Comparison of ENCODE assay signal across 14 cellular contexts in genomic region chr17:35018814-35019213, GRCh38.
"Had no signal": no experiment of that assay in that cellular context is flagged by ENCODE, and none has a peak within 500 bp of the region (broad histone marks: within the 10 kb centered on the region; RNA-seq: fewer than 3 reads in every experiment).

No MANE protein-coding gene starts in this region.

- H3K27me3 ChIP-seq: neutrophil, upper lobe of left lung had no signal

- H2AFZ ChIP-seq: parathyroid adenoma had no signal

- DNase-seq: activated CD4-positive, CD25-positive, alpha-beta regulatory T cell treated with anti-CD3 and anti-CD28 coated beads, Interleukin-2, amount 50 U/mL, for 72 hours; activated naive CD4-positive, alpha-beta T cell treated with anti-CD3 and anti-CD28 coated beads, Interleukin-2, amount 50 U/mL, for 16 hours; activated T-cell treated with anti-CD3 and anti-CD28 coated beads for 4 hours; dermis blood vessel endothelial cell; islet precursor cell; left ventricle myocardium inferior; naive thymus-derived CD4-positive, alpha-beta T cell; retina; stimulated activated naive B cell treated with anti-CD40 and anti-IgM and Interleukin-4, amounts not matched to agents 10 μg/mL and 1 μg/mL and 100 μg/mL, for 72 hours; T-helper 9 cell; upper lobe of left lung had no signal

- H3K4me3 Mint-ChIP-seq: brain; naive thymus-derived CD4-positive, alpha-beta T cell; stimulated activated naive B cell treated with anti-CD40 and anti-IgM and Interleukin-4, amounts not matched to agents 10 μg/mL and 1 μg/mL and 100 μg/mL, for 72 hours had no signal

- H3K27ac Mint-ChIP-seq: brain; stimulated activated naive B cell treated with anti-CD40 and anti-IgM and Interleukin-4, amounts not matched to agents 10 μg/mL and 1 μg/mL and 100 μg/mL, for 72 hours had no signal

- ATAC-seq: naive thymus-derived CD4-positive, alpha-beta T cell; stimulated activated naive B cell treated with anti-CD40 and anti-IgM and Interleukin-4, amounts not matched to agents 10 μg/mL and 1 μg/mL and 100 μg/mL, for 72 hours had no signal

- H3K27me3 Mint-ChIP-seq: naive thymus-derived CD4-positive, alpha-beta T cell; stimulated activated naive B cell treated with anti-CD40 and anti-IgM and Interleukin-4, amounts not matched to agents 10 μg/mL and 1 μg/mL and 100 μg/mL, for 72 hours had no signal

- H3K9me3 Mint-ChIP-seq: brain; naive thymus-derived CD4-positive, alpha-beta T cell; stimulated activated naive B cell treated with anti-CD40 and anti-IgM and Interleukin-4, amounts not matched to agents 10 μg/mL and 1 μg/mL and 100 μg/mL, for 72 hours had no signal

- H3K9me3 ChIP-seq: left ventricle myocardium inferior, neutrophil, upper lobe of left lung had no signal

- H3K27ac ChIP-seq: left ventricle myocardium inferior, neutrophil, parathyroid adenoma, upper lobe of left lung had no signal

- H3K4me3 ChIP-seq: left ventricle myocardium inferior, upper lobe of left lung had no signal
